In genomic region chr11:115222218-115222862, GRCh38 we compare ENCODE assay signal across 8 cellular contexts.
DNase-seq lines count a peak whose midpoint lies in the region; ATAC-seq lines count a peak whose summit lies in the region.

No MANE protein-coding gene starts in this region.

- no peaks in the 10 kb centered on the region for H3K9me3 Mint-ChIP-seq in activated naive CD8-positive, alpha-beta T cell treated with anti-CD3 and anti-CD28 coated beads, Interleukin-2, amount 50 U/mL, for 24 hours

- no peak overlapping the region for H3K4me3 Mint-ChIP-seq in activated naive CD8-positive, alpha-beta T cell treated with anti-CD3 and anti-CD28 coated beads, Interleukin-2, amount 50 U/mL, for 24 hours

- H3K27me3 Mint-ChIP-seq in activated naive CD8-positive, alpha-beta T cell treated with anti-CD3 and anti-CD28 coated beads, Interleukin-2, amount 50 U/mL, for 24 hours = no peaks in the 10 kb centered on the region

- peak; percentile 39 for DNase-seq in AG08396 (ENCODE audit: low spot score)
- DNase-seq in NCI-H1436 (lab: John Stamatoyannopoulos, UW) = peak; percentile 46
- DNase-seq in activated naive CD8-positive, alpha-beta T cell treated with anti-CD3 and anti-CD28 coated beads, Interleukin-2, amount 50 U/mL, for 24 hours = no peak
- DNase-seq in non-pigmented ciliary epithelial cell (ENCODE audit: low read depth) = peak; percentile 89
- DNase-seq in putamen (ENCODE audit: low spot score) = no peak
- DNase-seq in cerebellar nuclear complex (lab: John Stamatoyannopoulos, UW) = no peak

- H3K27ac Mint-ChIP-seq in activated naive CD8-positive, alpha-beta T cell treated with anti-CD3 and anti-CD28 coated beads, Interleukin-2, amount 50 U/mL, for 24 hours = peak overlapping the region; percentile 12

- H3K36me3 Mint-ChIP-seq in activated naive CD8-positive, alpha-beta T cell treated with anti-CD3 and anti-CD28 coated beads, Interleukin-2, amount 50 U/mL, for 24 hours (ENCODE audit: low read depth) = no peaks in the 10 kb centered on the region

- ATAC-seq in GM18498 (IDR thresholded peaks at IDR 0.05; ENCODE audit: unreplicated experiment) (peak; percentile 97), HG02678 (IDR thresholded peaks at IDR 0.05; ENCODE audit: unreplicated experiment) (peak; percentile 94)
- ATAC-seq in activated naive CD8-positive, alpha-beta T cell treated with anti-CD3 and anti-CD28 coated beads, Interleukin-2, amount 50 U/mL, for 24 hours = peak; percentile 78

- peaks cover 17% of the 10 kb centered on the region for H3K4me1 Mint-ChIP-seq in activated naive CD8-positive, alpha-beta T cell treated with anti-CD3 and anti-CD28 coated beads, Interleukin-2, amount 50 U/mL, for 24 hours

Comparison
In these comparisons a context has a peak if more than half of its experiments do, and no peak if none do; other contexts are left out.
1. DNase-seq: peak in AG08396 (single experiment), NCI-H1436 (single experiment) and non-pigmented ciliary epithelial cell (single experiment); none in activated naive CD8-positive, alpha-beta T cell treated with anti-CD3 and anti-CD28 coated beads, Interleukin-2, amount 50 U/mL, for 24 hours (single experiment), putamen (single experiment) and cerebellar nuclear complex (0 of 2).
2. Peak in every context shown above with its lines, with median percentiles within 50 percentile points of each other: ATAC-seq.